26 cellular contexts compared by ENCODE assay signal in genomic region chr2:206433201-206433600, GRCh38.
"Had no signal": no experiment of that assay in that cellular context is flagged by ENCODE, and none has a peak within 500 bp of the region (broad histone marks: within the 10 kb centered on the region; RNA-seq: fewer than 3 reads in every experiment).

No MANE protein-coding gene starts in this region.

- H3K4me3 ChIP-seq: colonic mucosa, esophagus squamous epithelium, gastrocnemius medialis, heart right ventricle, left lung, lower lobe of right lung, mucosa of descending colon had no signal

- DNase-seq: colonic mucosa; cortex of kidney; effector CD8-positive, alpha-beta T cell; effector memory CD8-positive, alpha-beta T cell; endodermal cell; erythroblast; esophagus squamous epithelium; foreskin fibroblast; foreskin melanocyte; gastrocnemius medialis; glutamatergic neuron; head of caudate nucleus; heart right ventricle; hippocampal formation; left cardiac atrium; left lung; left ventricle myocardium superior; lower lobe of right lung; mesenchymal stem cell; mucosa of descending colon; naive B cell had no signal

- FAIRE-seq: endometrium, islet of Langerhans, keratinocyte had no signal

- H3K9me3 ChIP-seq: colonic mucosa, esophagus squamous epithelium, gastrocnemius medialis, heart right ventricle, left lung, lower lobe of right lung, mucosa of descending colon had no signal

- ATAC-seq: effector memory CD8-positive, alpha-beta T cell; esophagus mucosa; gastrocnemius medialis; heart right ventricle; left cardiac atrium; left lung; left ventricle myocardium superior; lower lobe of right lung; mucosa of descending colon had no signal

- H3K27ac ChIP-seq: colonic mucosa, epithelial cell of prostate, esophagus squamous epithelium, gastrocnemius medialis, heart right ventricle, left lung, lower lobe of right lung had no signal

- H3K27me3 ChIP-seq: colonic mucosa, gastrocnemius medialis had no signal

- H3K4me1 ChIP-seq: colonic mucosa, gastrocnemius medialis, heart right ventricle, left lung, lower lobe of right lung had no signal
